Comparison of ENCODE assay signal across 20 cellular contexts in the genomic region with DNA sequence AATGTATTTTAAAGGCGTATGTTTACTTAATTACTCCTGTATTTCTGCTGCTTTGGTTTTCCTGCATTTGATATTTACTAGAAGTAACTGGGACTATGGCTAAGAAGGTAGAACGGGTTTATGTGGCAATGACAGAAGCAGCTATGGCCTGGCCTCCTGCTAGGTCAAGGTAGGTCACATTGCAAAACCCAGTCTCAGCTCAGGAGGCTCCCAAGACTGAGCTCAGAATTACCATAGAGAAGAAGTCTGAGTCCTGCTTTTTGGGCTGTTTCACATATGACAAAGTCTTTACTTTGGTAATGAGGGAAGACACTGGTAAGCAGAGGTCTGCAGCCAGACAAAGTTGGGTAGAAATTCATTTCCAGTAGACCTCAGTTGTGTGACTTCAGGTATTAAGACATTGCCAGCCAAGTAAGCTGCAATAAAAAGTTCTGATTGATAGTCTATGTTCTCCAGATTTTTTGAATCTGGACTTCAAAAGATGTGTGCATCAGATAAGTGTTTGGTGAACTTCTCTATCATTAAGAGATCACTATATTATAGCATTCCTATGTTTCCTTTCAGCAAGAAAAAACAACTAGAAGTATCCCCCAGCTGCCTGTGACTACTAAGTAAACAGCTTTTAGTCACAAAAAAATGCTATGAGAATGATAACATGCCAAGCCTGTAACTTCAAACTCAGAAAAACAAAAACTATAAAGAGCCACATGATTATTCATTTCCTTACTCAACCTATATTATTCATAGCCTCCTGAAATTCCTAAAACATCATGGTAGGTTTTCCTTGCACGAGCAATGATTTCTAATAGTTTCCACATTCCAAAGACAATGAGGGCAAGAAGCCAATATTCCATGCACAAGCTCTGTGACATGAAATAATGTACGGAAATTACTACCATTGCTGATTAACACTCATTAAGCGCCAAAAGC.
DNase-seq lines count a peak whose midpoint lies in the region; ATAC-seq and TF ChIP-seq lines count a peak whose summit lies in the region.
"Had no signal": no experiment of that assay in that cellular context is flagged by ENCODE, and none has a peak within 500 bp of the region (broad histone marks: within the 10 kb centered on the region; RNA-seq: fewer than 3 reads in every experiment).

No MANE protein-coding gene starts in this region.

- no peaks in the 10 kb centered on the region for H3K79me2 ChIP-seq in GM23248 (ENCODE audit: insufficient read depth)
- no peaks in the 10 kb centered on the region for H3K79me2 ChIP-seq in fibroblast of lung (ENCODE audit: control insufficient read depth, insufficient read depth, low read length)

- intact Hi-C loops in ovary (cut with DNase I) (no loop called here), mucosa of descending colon (cut with DNase I, micrococcal nuclease) (no loop called here)

- H3K9ac ChIP-seq in GM23248 (peak overlapping the region; percentile 10), fibroblast of lung (ENCODE audit: insufficient read depth, low read length) (no peak overlapping the region)

- 34 to 36% methylated on average over 5 of the region's 5 CpGs for WGBS in GM23248 (ENCODE audit: low coverage in 1 of 2, low lambda C conversion rate in 2 of 2, missing lambda C conversion rate in 2 of 2), 2 experiments
- 38 to 47% (median 40%) methylated on average over 5 of the region's 5 CpGs for WGBS in ovary, 3 donors

- no peaks in the 10 kb centered on the region for H4K20me1 ChIP-seq in GM23248 (ENCODE audit: insufficient read depth)
- H4K20me1 ChIP-seq in fibroblast of lung (ENCODE audit: control insufficient read depth, extremely low read depth, insufficient read depth, low read length): no peaks in the 10 kb centered on the region

- H3K36me3 ChIP-seq in GM23248 (ENCODE audit: low read depth) (no peaks in the 10 kb centered on the region), RWPE2 (ENCODE audit: low read depth) (no peaks in the 10 kb centered on the region), fibroblast of lung (ENCODE audit: control insufficient read depth, insufficient read depth, low read length) (no peaks in the 10 kb centered on the region), ovary (no peaks in the 10 kb centered on the region), mucosa of descending colon (ENCODE audit: low read depth) (no peaks in the 10 kb centered on the region)
- H3K36me3 ChIP-seq: BE2C, thoracic aorta had no signal

- peak overlapping the region; percentile 56 for H3K27ac ChIP-seq in GM23248
- peak overlapping the region; percentile 83 for H3K27ac ChIP-seq in RWPE2 (ENCODE audit: poor library complexity, severe bottlenecking)
- no peak overlapping the region for H3K27ac ChIP-seq in fibroblast of lung (ENCODE audit: insufficient read depth, low read length)
- H3K27ac ChIP-seq in ovary: no peak overlapping the region
- H3K27ac ChIP-seq: thoracic aorta had no signal

- H3K4me1 ChIP-seq in GM23248 (ENCODE audit: insufficient read depth): peaks cover 33% of the 10 kb centered on the region
- peaks cover 25% of the 10 kb centered on the region for H3K4me1 ChIP-seq in RWPE2 (ENCODE audit: insufficient read depth, poor library complexity, severe bottlenecking)
- no peaks in the 10 kb centered on the region for H3K4me1 ChIP-seq in fibroblast of lung (ENCODE audit: control insufficient read depth, extremely low read depth, insufficient read depth, low read length)
- no peaks in the 10 kb centered on the region for H3K4me1 ChIP-seq in ovary (ENCODE audit: insufficient read depth)
- no peaks in the 10 kb centered on the region for H3K4me1 ChIP-seq in mucosa of descending colon (ENCODE audit: low read depth)
- H3K4me1 ChIP-seq: BE2C had no signal

- no peaks in the 10 kb centered on the region for H3K27me3 ChIP-seq in GM23248 (replicated peaks; ENCODE audit: insufficient read depth)
- no peaks in the 10 kb centered on the region for H3K27me3 ChIP-seq in RWPE2 (ENCODE audit: insufficient read depth, poor library complexity, severe bottlenecking)
- no peaks in the 10 kb centered on the region for H3K27me3 ChIP-seq in fibroblast of lung (ENCODE audit: control insufficient read depth, insufficient read depth, low read length)
- H3K27me3 ChIP-seq in ovary: no peaks in the 10 kb centered on the region
- H3K27me3 ChIP-seq: BE2C had no signal

- peaks cover 29% of the 10 kb centered on the region for H3F3A ChIP-seq in GM23248 (ENCODE audit: insufficient read depth)

- H2AFZ ChIP-seq in GM23248: no peak overlapping the region
- no peak overlapping the region for H2AFZ ChIP-seq in fibroblast of lung (ENCODE audit: low read length)

- no peak for TF ChIP-seq EP300 in ovary (IDR thresholded peaks at IDR 0.05)

- no peaks in the 10 kb centered on the region for H3K9me3 ChIP-seq in GM23248 (ENCODE audit: low read depth)
- no peaks in the 10 kb centered on the region for H3K9me3 ChIP-seq in RWPE2 (ENCODE audit: severe bottlenecking)
- no peaks in the 10 kb centered on the region for H3K9me3 ChIP-seq in fibroblast of lung (ENCODE audit: control insufficient read depth, insufficient read depth, low read depth, low read length)
- no peaks in the 10 kb centered on the region for H3K9me3 ChIP-seq in ovary
- no peaks in the 10 kb centered on the region for H3K9me3 ChIP-seq in mucosa of descending colon
- H3K9me3 ChIP-seq: BE2C, thoracic aorta had no signal

- TF ChIP-seq POLR2A in ovary (IDR thresholded peaks at IDR 0.05): no peak

- in situ Hi-C loops in GM23248 (cut with MboI): no loop called here

- peak; percentile 88 for ATAC-seq in RWPE2 (ENCODE audit: low read depth)
- ATAC-seq in HG03280 (IDR thresholded peaks at IDR 0.05; ENCODE audit: unreplicated experiment): no peak
- no peak for ATAC-seq in mucosa of descending colon
- ATAC-seq: natural killer cell, Panc1 had no signal

- H3K4me3 ChIP-seq in GM23248 (0 out of 2 replicates have a peak overlapping the region, but pooled peaks have one; percentile 0), RWPE2 (ENCODE audit: severe bottlenecking) (no peak overlapping the region), fibroblast of lung (replicated peaks in 1 of 4; ENCODE audit: control extremely low read depth in 1 of 4, insufficient read depth in 1 of 4, low read depth in 3 of 4, low read length in 4 of 4) (no peak overlapping the region), ovary (no peak overlapping the region), mucosa of descending colon (no peak overlapping the region)
- H3K4me3 ChIP-seq: lung, thoracic aorta had no signal

- DNase-seq in GM23248 (peak; percentile 80), RWPE2 (ENCODE audit: low spot score) (no peak), fibroblast of lung (ENCODE audit: low read depth in 2 of 2) (peak; percentile 4 to 67), pulmonary artery endothelial cell (ENCODE audit: low read depth, low spot score) (peak; percentile 83), ovary (no peak), NCI-H774 (lab: John Stamatoyannopoulos, UW) (no peak), mucosa of descending colon (no peak)
- DNase-seq: activated CD4-positive, alpha-beta T cell treated with anti-CD3 and anti-CD28 coated beads for 4 hours; activated CD8-positive, alpha-beta memory T cell treated with anti-CD3 and anti-CD28 coated beads, Interleukin-2, amount 50 U/mL, for 4 hours; activated gamma-delta T cell; BE2C; GDM1; immature natural killer cell; natural killer cell; NCI-H1436; NCI-H2171 treated with DMSO at 0.1 percent for 48 hours had no signal

- TF ChIP-seq CTCF in RWPE2 (IDR thresholded peaks at IDR 0.05; ENCODE audit: poor library complexity, severe bottlenecking) (no peak), fibroblast of lung (conservative IDR thresholded peaks at IDR 0.05 in 1 of 2, IDR thresholded peaks at IDR 0.05 in 1 of 2; ENCODE audit: low read depth in 1 of 2, low read length in 2 of 2) (no peak), ovary (IDR thresholded peaks at IDR 0.05) (no peak), mucosa of descending colon (IDR thresholded peaks at IDR 0.05) (no peak)

- H3K4me2 ChIP-seq in GM23248 (ENCODE audit: unreplicated experiment) (peak overlapping the region; percentile 35), fibroblast of lung (ENCODE audit: extremely low read depth, insufficient read depth, low read length) (no peak overlapping the region)

- no peaks in the 10 kb centered on the region for H3K9me2 ChIP-seq in GM23248 (ENCODE audit: insufficient read depth)

Comparison
In these comparisons a context has a peak if more than half of its experiments do, and no peak if none do; other contexts are left out.
1. DNase-seq: peak in GM23248 (single experiment), fibroblast of lung (2 of 2) and pulmonary artery endothelial cell (single experiment); none in RWPE2 (single experiment), ovary (0 of 5), NCI-H774 (single experiment) and mucosa of descending colon (0 of 3).
2. H3K27ac ChIP-seq: peak in GM23248 (single experiment) and RWPE2 (single experiment); none in fibroblast of lung (single experiment) and ovary (0 of 2).